Comparison of ENCODE assay signal across 18 cellular contexts in genomic region chr4:129167640-129168260, GRCh38.
DNase-seq lines count a peak whose midpoint lies in the region; ATAC-seq, FAIRE-seq and TF ChIP-seq lines count a peak whose summit lies in the region.
"Had no signal": no experiment of that assay in that cellular context is flagged by ENCODE, and none has a peak within 500 bp of the region (broad histone marks: within the 10 kb centered on the region; RNA-seq: fewer than 3 reads in every experiment).

No MANE protein-coding gene starts in this region.

- ATAC-seq in pancreas (peak; percentile 82 to 98 (median 93)), HG02885 (IDR thresholded peaks at IDR 0.05; ENCODE audit: poor library complexity, unreplicated experiment) (no peak)
- ATAC-seq: activated CD4-positive, alpha-beta T cell treated with anti-CD3 and anti-CD28 coated beads for 36 hours; stimulated activated effector memory CD8-positive, alpha-beta T cell treated with anti-CD3 and anti-CD28 coated beads, Interleukin-12 subunit alpha, Interleukin-12 subunit beta, amount 100 ng/mL, for 72 hours; upper lobe of right lung had no signal

- H3K9ac ChIP-seq in H9 (ENCODE audit: extremely low read depth, insufficient read length, low read length), result no peak overlapping the region

- H3K27ac ChIP-seq in H9 (ENCODE audit: insufficient read length, low read depth, low read length), result no peak overlapping the region
- H3K27ac ChIP-seq in brain microvascular endothelial cell, result no peak overlapping the region
- H3K27ac ChIP-seq in iPS DF 6.9 (ENCODE audit: low read length), result no peak overlapping the region
- H3K27ac ChIP-seq in pancreas, result no peak overlapping the region
- H3K27ac ChIP-seq in SJCRH30, result no peak overlapping the region
- H3K27ac ChIP-seq: upper lobe of right lung had no signal

- H3K4ac ChIP-seq in H9 (ENCODE audit: low read depth, low read length), result no peak overlapping the region

- no peaks in the 10 kb centered on the region for H3K27me3 Mint-ChIP-seq in H9 (ENCODE audit: low read depth)

- no peak overlapping the region for H3K14ac ChIP-seq in H9 (ENCODE audit: insufficient read depth, low read length)

- H2AFZ ChIP-seq in H9 (ENCODE audit: low read length), result no peak overlapping the region

- WGBS in H9 (ENCODE audit: extremely low coverage, insufficient read length, low lambda C conversion rate), result no CpG with 5 or more reads among the region's 13 CpGs
- no CpG with 5 or more reads among the region's 13 CpGs for WGBS in iPS DF 6.9 (ENCODE audit: insufficient coverage, insufficient read length)
- WGBS in pancreas, 2 donors, result 14 to 15% methylated on average over 13 of the region's 13 CpGs

- no peak overlapping the region for H4K5ac ChIP-seq in H9 (ENCODE audit: insufficient read length, low read depth, low read length)

- H3K9me3 ChIP-seq in H9 (ENCODE audit: control insufficient read depth, low read depth, low read length) (no peaks in the 10 kb centered on the region), iPS DF 6.9 (ENCODE audit: control insufficient read depth, insufficient read depth, low read length) (no peaks in the 10 kb centered on the region), pancreas (no peaks in the 10 kb centered on the region), SJCRH30 (replicated peaks) (no peaks in the 10 kb centered on the region)
- H3K9me3 ChIP-seq: upper lobe of right lung had no signal

- no peak overlapping the region for H4K8ac ChIP-seq in H9 (replicated peaks; ENCODE audit: insufficient read length, low read depth, low read length)

- no peak overlapping the region for H3K23ac ChIP-seq in H9 (ENCODE audit: insufficient read length, low read depth, low read length)

- H3K4me1 Mint-ChIP-seq in H9, result peaks cover 3 to 11% of the 10 kb centered on the region in 2 experiments; a peak in 3 of 4 replicates
- H3K4me1 Mint-ChIP-seq: activated CD4-positive, alpha-beta T cell treated with anti-CD3 and anti-CD28 coated beads for 36 hours; activated naive CD4-positive, alpha-beta T cell treated with anti-CD3 and anti-CD28 coated beads, Interleukin-2, amount 50 U/mL, for 24 hours; B cell; stimulated activated effector memory CD8-positive, alpha-beta T cell treated with anti-CD3 and anti-CD28 coated beads, Interleukin-12 subunit alpha, Interleukin-12 subunit beta, amount 100 ng/mL, for 72 hours had no signal

- H3K23me2 ChIP-seq in H9 (ENCODE audit: insufficient read length, low read depth, low read length, poor library complexity, severe bottlenecking), result no peaks in the 10 kb centered on the region

- H3K36me3 ChIP-seq in brain microvascular endothelial cell (replicated peaks) (no peaks in the 10 kb centered on the region), iPS DF 6.9 (ENCODE audit: control insufficient read depth, insufficient read depth, low read length) (no peaks in the 10 kb centered on the region), pancreas (no peaks in the 10 kb centered on the region), SJCRH30 (no peaks in the 10 kb centered on the region)
- H3K36me3 ChIP-seq: upper lobe of right lung had no signal

- H3K4me1 ChIP-seq in H9 (ENCODE audit: insufficient read depth, low read length) (no peaks in the 10 kb centered on the region), iPS DF 6.9 (ENCODE audit: control insufficient read depth, insufficient read depth, low read length) (no peaks in the 10 kb centered on the region), pancreas (no peaks in the 10 kb centered on the region), SJCRH30 (no peaks in the 10 kb centered on the region)
- H3K4me1 ChIP-seq: upper lobe of right lung had no signal

- DNase-seq in H9 (peak; percentile 69), brain microvascular endothelial cell (no peak), iPS DF 6.9 (ENCODE audit: low read depth, low spot score) (peak; percentile 16), pancreas (peak; percentile 13 to 49 (median 22)), SJCRH30 (no peak), DMS79 treated with DMSO at 0.1 percent for 48 hours (lab: John Stamatoyannopoulos, UW) (no peak), EL (no peak)
- DNase-seq: activated CD4-positive, alpha-beta T cell treated with anti-CD3 and anti-CD28 coated beads for 36 hours; caudate nucleus; NCI-H2029 treated with DMSO at 0.1 percent for 48 hours; NCI-H774; RPMI8226; T-helper 2 cell; upper lobe of right lung had no signal

- H3K27ac Mint-ChIP-seq in H9, result no peak overlapping the region
- H3K27ac Mint-ChIP-seq: activated CD4-positive, alpha-beta T cell treated with anti-CD3 and anti-CD28 coated beads for 36 hours; activated naive CD4-positive, alpha-beta T cell treated with anti-CD3 and anti-CD28 coated beads, Interleukin-2, amount 50 U/mL, for 24 hours; B cell; stimulated activated effector memory CD8-positive, alpha-beta T cell treated with anti-CD3 and anti-CD28 coated beads, Interleukin-12 subunit alpha, Interleukin-12 subunit beta, amount 100 ng/mL, for 72 hours had no signal

- no peak overlapping the region for H3K4me3 ChIP-seq in brain microvascular endothelial cell (ENCODE audit: low read depth, low read length)
- no peak overlapping the region for H3K4me3 ChIP-seq in iPS DF 6.9 (ENCODE audit: low read length)
- peak overlapping the region in 1 of 4 donors; percentile 13 for H3K4me3 ChIP-seq in pancreas
- no peak overlapping the region for H3K4me3 ChIP-seq in SJCRH30
- H3K4me3 ChIP-seq: upper lobe of right lung had no signal

- H3K79me2 ChIP-seq in H9 (ENCODE audit: insufficient read depth, low read length), result no peaks in the 10 kb centered on the region

- no peak overlapping the region for H4K91ac ChIP-seq in H9 (ENCODE audit: insufficient read length, low read depth, low read length)

- no peak overlapping the region for H2AK5ac ChIP-seq in H9 (ENCODE audit: insufficient read length, low read length)

- no peaks in the 10 kb centered on the region for H3K9me3 Mint-ChIP-seq in H9
- H3K9me3 Mint-ChIP-seq: activated naive CD4-positive, alpha-beta T cell treated with anti-CD3 and anti-CD28 coated beads, Interleukin-2, amount 50 U/mL, for 24 hours; stimulated activated effector memory CD8-positive, alpha-beta T cell treated with anti-CD3 and anti-CD28 coated beads, Interleukin-12 subunit alpha, Interleukin-12 subunit beta, amount 100 ng/mL, for 72 hours had no signal

- no peaks in the 10 kb centered on the region for H3K36me3 Mint-ChIP-seq in H9 (ENCODE audit: insufficient read depth in 1 of 3, low read depth in 3 of 3)
- H3K36me3 Mint-ChIP-seq: activated naive CD4-positive, alpha-beta T cell treated with anti-CD3 and anti-CD28 coated beads, Interleukin-2, amount 50 U/mL, for 24 hours; stimulated activated effector memory CD8-positive, alpha-beta T cell treated with anti-CD3 and anti-CD28 coated beads, Interleukin-12 subunit alpha, Interleukin-12 subunit beta, amount 100 ng/mL, for 72 hours had no signal

- H3K27me3 ChIP-seq in H9 (ENCODE audit: insufficient read depth, low read length) (no peaks in the 10 kb centered on the region), brain microvascular endothelial cell (replicated peaks) (no peaks in the 10 kb centered on the region), iPS DF 6.9 (ENCODE audit: control insufficient read depth, insufficient read depth, low read length) (no peaks in the 10 kb centered on the region), pancreas (no peaks in the 10 kb centered on the region), SJCRH30 (no peaks in the 10 kb centered on the region)
- H3K27me3 ChIP-seq: upper lobe of right lung had no signal

- no peak for FAIRE-seq in pancreas (lab: Jason Lieb, UNC)

- H3K79me1 ChIP-seq in H9 (ENCODE audit: insufficient read depth, low read depth, low read length, poor library complexity, severe bottlenecking), result no peaks in the 10 kb centered on the region

- no peak overlapping the region for H3K4me2 ChIP-seq in H9 (ENCODE audit: insufficient read depth, insufficient read length, low read length)

- H2BK12ac ChIP-seq in H9 (ENCODE audit: insufficient read length, low read depth, low read length), result no peak overlapping the region

- H3K56ac ChIP-seq in H9 (ENCODE audit: insufficient read length, low read depth, low read length), result no peak overlapping the region

- in situ Hi-C loops in brain microvascular endothelial cell (cut with HindIII; ENCODE audit: low pct_ligation_motif_present, low sequenced_read_pairs), result no loop called here

- H2BK5ac ChIP-seq in H9 (ENCODE audit: insufficient read length, low read length), result no peak overlapping the region

- H3T11ph ChIP-seq in H9 (ENCODE audit: low read length), result no peak overlapping the region

- TF ChIP-seq CTCF in H9 (conservative IDR thresholded peaks at IDR 0.05) (peak; percentile 64), brain microvascular endothelial cell (IDR thresholded peaks at IDR 0.05; ENCODE audit: low read depth, low read length, missing control alignments) (peak; percentile 46), pancreas (IDR thresholded peaks at IDR 0.05) (peak in 1 of 4 donors; percentile 15)

- H3K18ac ChIP-seq in H9 (ENCODE audit: insufficient read length, low read depth, low read length), result no peak overlapping the region

- H3K4me3 Mint-ChIP-seq in H9, result peak overlapping the region in 1 of 2 experiments; percentile 18; a peak in 2 of 5 replicates
- H3K4me3 Mint-ChIP-seq: activated CD4-positive, alpha-beta T cell treated with anti-CD3 and anti-CD28 coated beads for 36 hours; activated naive CD4-positive, alpha-beta T cell treated with anti-CD3 and anti-CD28 coated beads, Interleukin-2, amount 50 U/mL, for 24 hours; B cell; stimulated activated effector memory CD8-positive, alpha-beta T cell treated with anti-CD3 and anti-CD28 coated beads, Interleukin-12 subunit alpha, Interleukin-12 subunit beta, amount 100 ng/mL, for 72 hours had no signal

- H2BK120ac ChIP-seq in H9 (ENCODE audit: low read depth, low read length, poor library complexity, severe bottlenecking), result no peak overlapping the region

- intact Hi-C loops in pancreas (cut with DNase I), result no loop called here

- no peak overlapping the region for H2BK20ac ChIP-seq in H9 (ENCODE audit: low read depth, low read length, poor library complexity, severe bottlenecking)

- H4K20me1 ChIP-seq in H9 (ENCODE audit: control insufficient read depth, insufficient read depth, insufficient read length), result no peaks in the 10 kb centered on the region

- no peak overlapping the region for H2BK15ac ChIP-seq in H9 (ENCODE audit: low read depth, low read length)

Comparison
In these comparisons a context has a peak if more than half of its experiments do, and no peak if none do; other contexts are left out.
1. DNase-seq: peak in H9 (single experiment), iPS DF 6.9 (single experiment) and pancreas (6 of 6); none in brain microvascular endothelial cell (single experiment), SJCRH30 (0 of 2), DMS79 treated with DMSO at 0.1 percent for 48 hours (single experiment) and EL (single experiment).